Comparison of ENCODE assay signal across 8 cellular contexts in genomic region chr17:68035523-68036303, GRCh38. TPM values are rescaled to one million over a fixed set of nuclear protein-coding genes. Genes with fewer than 3 reads are reported as not detected.
A peak's percentile ranks its signal among the peaks of the same experiment; 100 is the strongest.
DNase-seq lines count a peak whose midpoint lies in the region; ATAC-seq and TF ChIP-seq lines count a peak whose summit lies in the region.

KPNA2 (plus strand) TSS chr17:68035735; CDS start chr17:68037133, 1,398 bp downstream.

- intact Hi-C loops in CD14-positive monocyte (cut with micrococcal nuclease), result loop anchor here in 1 of 2 donors (5.0 to 10.0 kb wide), 2 partner anchors 69 to 422 kb away; partner anchors contain the start of gene WIPI1
- intact Hi-C loops in dendritic cell treated with granulocyte-macrophage colony-stimulating factor and Interleukin-4, amounts not matched to agents 40 ng/mL and 50 ng/mL, for 4 days (cut with micrococcal nuclease), result loop anchor here (2.0 to 10.0 kb wide), 2 partner anchors 15 to 429 kb away; no protein-coding TSS in a partner anchor

- H3K9me3 Mint-ChIP-seq in CD14-positive monocyte, result peaks cover 0 to 4% (median 0%) of the 10 kb centered on the region in 7 donors
- no peaks in the 10 kb centered on the region for H3K9me3 Mint-ChIP-seq in dendritic cell treated with granulocyte-macrophage colony-stimulating factor and Interleukin-4, amounts not matched to agents 40 ng/mL and 50 ng/mL, for 4 days

- H3K4me1 Mint-ChIP-seq in CD14-positive monocyte, result peaks cover 15% of the 10 kb centered on the region
- H3K4me1 Mint-ChIP-seq in dendritic cell treated with granulocyte-macrophage colony-stimulating factor and Interleukin-4, amounts not matched to agents 40 ng/mL and 50 ng/mL, for 4 days (ENCODE audit: low read depth), result peaks cover 16% of the 10 kb centered on the region

- H3K4me3 Mint-ChIP-seq in CD14-positive monocyte, result peak within 1 kb of the TSS; percentile 94 to 97
- peak within 1 kb of the TSS; percentile 93 for H3K4me3 Mint-ChIP-seq in dendritic cell treated with granulocyte-macrophage colony-stimulating factor and Interleukin-4, amounts not matched to agents 40 ng/mL and 50 ng/mL, for 4 days

- H3K27ac Mint-ChIP-seq in CD14-positive monocyte, result peak within 1 kb of the TSS; percentile 85 to 95 (median 91)
- peak within 1 kb of the TSS; percentile 87 for H3K27ac Mint-ChIP-seq in dendritic cell treated with granulocyte-macrophage colony-stimulating factor and Interleukin-4, amounts not matched to agents 40 ng/mL and 50 ng/mL, for 4 days

- DNase-seq in CD14-positive monocyte (ENCODE audit: low spot score), result peak; percentile 95
- peak; percentile 96 for DNase-seq in NCI-H748 treated with DMSO at 0.1 percent for 48 hours (lab: John Stamatoyannopoulos, UW)
- peak; percentile 72 to 90 for DNase-seq in activated CD4-positive, alpha-beta T cell treated with anti-CD3 and anti-CD28 coated beads, Interleukin-2, amount 50 U/mL, for 24 hours (ENCODE audit: low read depth in 1 of 2, low spot score in 1 of 2)
- peak; percentile 95 for DNase-seq in left lobe of liver (ENCODE audit: low spot score)
- peak; percentile 88 to 93 for DNase-seq in stimulated activated CD4-positive, alpha-beta T cell treated with anti-CD3 and anti-CD28 coated beads, Interleukin-2, amount 100 ng/mL, for 24 hours

- H3K27me3 Mint-ChIP-seq in CD14-positive monocyte (ENCODE audit: low read depth in 3 of 3), result peaks cover 1 to 2% (median 1%) of the 10 kb centered on the region in 3 donors
- no peaks in the 10 kb centered on the region for H3K27me3 Mint-ChIP-seq in dendritic cell treated with granulocyte-macrophage colony-stimulating factor and Interleukin-4, amounts not matched to agents 40 ng/mL and 50 ng/mL, for 4 days

- no peak for TF ChIP-seq CTCF in CD14-positive monocyte (IDR thresholded peaks at IDR 0.05)

- peak; percentile 88 for ATAC-seq in GM19397 (IDR thresholded peaks at IDR 0.05; ENCODE audit: unreplicated experiment)
- peak; percentile 83 for ATAC-seq in HG03565 (IDR thresholded peaks at IDR 0.05; ENCODE audit: unreplicated experiment)
- peak; percentile 94 for ATAC-seq in left lobe of liver

- peaks cover 22 to 28% of the 10 kb centered on the region in 2 donors for H3K36me3 Mint-ChIP-seq in CD14-positive monocyte
- peaks cover 39% of the 10 kb centered on the region for H3K36me3 Mint-ChIP-seq in dendritic cell treated with granulocyte-macrophage colony-stimulating factor and Interleukin-4, amounts not matched to agents 40 ng/mL and 50 ng/mL, for 4 days (ENCODE audit: low read depth)

RNA-seq across cellular contexts. Expression of gene KPNA2, which starts in this region (rescaled TPM):
- polyA plus RNA-seq in CD14-positive monocyte, result 10 to 100 TPM; 23.2 TPM
- 9.6 TPM for total RNA-seq in left lobe of liver

Comparison
In these comparisons a context has a peak if more than half of its experiments do, and no peak if none do; other contexts are left out.
1. Peak in every context shown above with its lines: DNase-seq and ATAC-seq.